15 cellular contexts compared by ENCODE assay signal in the genomic region with DNA sequence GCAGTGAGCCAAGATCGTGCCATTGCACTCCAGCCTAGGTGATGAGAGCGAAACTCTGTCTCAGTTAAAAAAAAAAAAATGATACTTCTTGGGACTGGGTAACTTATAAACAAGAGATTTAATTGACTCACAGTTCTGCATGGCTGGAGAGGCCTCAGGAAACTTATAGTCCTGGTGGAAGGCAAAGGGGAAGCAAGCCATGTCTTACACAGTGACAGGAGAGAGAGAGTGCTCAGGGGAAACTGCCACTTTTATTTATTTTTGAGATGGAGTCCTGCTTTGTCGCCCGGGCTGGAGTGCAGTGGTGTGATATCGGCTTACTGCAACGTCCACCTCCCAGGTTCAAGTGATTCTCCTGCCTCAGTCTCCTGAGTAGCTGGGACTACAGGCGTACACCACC. TPM values are rescaled to one million over a fixed set of nuclear protein-coding genes. Genes with fewer than 3 reads are reported as not detected.
DNase-seq lines count a peak whose midpoint lies in the region; ATAC-seq and TF ChIP-seq lines count a peak whose summit lies in the region.
"Had no signal": no experiment of that assay in that cellular context is flagged by ENCODE, and none has a peak within 500 bp of the region (broad histone marks: within the 10 kb centered on the region; RNA-seq: fewer than 3 reads in every experiment).

No MANE protein-coding gene starts in this region.

- no peaks in the 10 kb centered on the region for H3K27me3 ChIP-seq in BLaER1 treated with 17β-estradiol and CSF1 and Interleukin-3, amounts not matched to agents 10 nM and 100 nM
- H3K27me3 ChIP-seq in left lung = peaks cover 0 to 7% of the 10 kb centered on the region in 2 donors
- H3K27me3 ChIP-seq: cardiac muscle cell had no signal

- H3K36me3 Mint-ChIP-seq in Calu3 (ENCODE audit: insufficient read depth, unreplicated experiment) = peaks cover 83% of the 10 kb centered on the region
- peaks cover 2% of the 10 kb centered on the region for H3K36me3 Mint-ChIP-seq in T-helper 17 cell (ENCODE audit: low read depth)

- peak overlapping the region in 9 of 11 experiments; percentile 79 to 92 (median 89); a peak in 14 of 22 replicates for H3K9ac ChIP-seq in BLaER1 treated with 17β-estradiol and CSF1 and Interleukin-3, amounts not matched to agents 10 nM and 100 nM

- H3K4me1 ChIP-seq in BLaER1 treated with 17β-estradiol and CSF1 and Interleukin-3, amounts not matched to agents 10 nM and 100 nM = peaks cover 39 to 60% (median 49%) of the 10 kb centered on the region in 10 experiments
- peaks cover 7 to 36% of the 10 kb centered on the region in 2 donors for H3K4me1 ChIP-seq in left lung

- H3K27ac Mint-ChIP-seq in Calu3 (ENCODE audit: unreplicated experiment) = peak overlapping the region; percentile 91
- H3K27ac Mint-ChIP-seq in T-helper 17 cell = peak overlapping the region; percentile 8

- intact Hi-C loops in Calu3 (cut with micrococcal nuclease; ENCODE audit: unreplicated experiment) = no loop called here
- intact Hi-C loops in left lung (cut with DNase I) = no loop called here
- intact Hi-C loops in Right ventricle myocardium superior (cut with DNase I) = no loop called here

- H3K27ac ChIP-seq in BLaER1 treated with 17β-estradiol and CSF1 and Interleukin-3, amounts not matched to agents 10 nM and 100 nM = peak overlapping the region in 7 of 11 experiments; percentile 83 to 93 (median 88); a peak in 10 of 22 replicates
- H3K27ac ChIP-seq in left lung = no peak overlapping the region
- H3K27ac ChIP-seq: C4-2B, cardiac muscle cell, dorsolateral prefrontal cortex had no signal

- no TSS peak for BruUV-seq in Calu3 (replicated peaks; lab: Mats Ljungman, UMichigan)

- CTCF ChIA-PET in Calu3 (lab: Charles Lee) = no interaction called here

- H3K27me3 Mint-ChIP-seq in Calu3 (ENCODE audit: unreplicated experiment) (no peaks in the 10 kb centered on the region), T-helper 17 cell (no peaks in the 10 kb centered on the region)

- no peak for TF ChIP-seq CTCF in Calu3 (IDR thresholded peaks at IDR 0.05; ENCODE audit: unreplicated experiment)
- no peak for TF ChIP-seq CTCF in left lung (IDR thresholded peaks at IDR 0.05)

- H4K20me1 ChIP-seq in BLaER1 treated with 17β-estradiol and CSF1 and Interleukin-3, amounts not matched to agents 10 nM and 100 nM = peaks cover 7 to 64% (median 16%) of the 10 kb centered on the region in 11 experiments; a peak in 15 of 22 replicates

- H3K9me3 ChIP-seq in BLaER1 treated with 17β-estradiol and CSF1 and Interleukin-3, amounts not matched to agents 10 nM and 100 nM (replicated peaks in 1 of 11) = no peaks in the 10 kb centered on the region
- H3K9me3 ChIP-seq in T-helper 17 cell (ENCODE audit: control insufficient read depth, low read length, poor library complexity, severe bottlenecking) (no peaks in the 10 kb centered on the region), left lung (no peaks in the 10 kb centered on the region)

- H3K4me3 ChIP-seq in BLaER1 treated with 17β-estradiol and CSF1 and Interleukin-3, amounts not matched to agents 10 nM and 100 nM = peak overlapping the region in 6 of 10 experiments; percentile 77 to 85 (median 82); a peak in 7 of 20 replicates
- no peak overlapping the region for H3K4me3 ChIP-seq in left lung
- H3K4me3 ChIP-seq: cardiac muscle cell had no signal

- no peak for ATAC-seq in T-helper 17 cell
- ATAC-seq in left lung = no peak
- ATAC-seq in Right ventricle myocardium superior (ENCODE audit: poor library complexity) = no peak
- ATAC-seq: esophagus mucosa, HCT116 had no signal

- DNase-seq in Calu3 (no peak), T-helper 17 cell (no peak), kidney tubule cell (ENCODE audit: low spot score) (peak; percentile 53), left lung (no peak), NCI-H1417 treated with DMSO at 0.1 percent for 48 hours (lab: John Stamatoyannopoulos, UW) (no peak), COLO829 (ENCODE audit: low spot score) (no peak), Right ventricle myocardium superior (no peak)
- DNase-seq: dorsolateral prefrontal cortex, trophoblast cell had no signal

- H3K4me2 ChIP-seq in BLaER1 treated with 17β-estradiol and CSF1 and Interleukin-3, amounts not matched to agents 10 nM and 100 nM = peak overlapping the region; percentile 88 to 99 (median 98)

- H3K36me3 ChIP-seq in BLaER1 treated with 17β-estradiol and CSF1 and Interleukin-3, amounts not matched to agents 10 nM and 100 nM = peaks cover 23 to 69% (median 53%) of the 10 kb centered on the region in 11 experiments; a peak in 21 of 22 replicates
- H3K36me3 ChIP-seq in left lung = peaks cover 0 to 41% of the 10 kb centered on the region in 2 donors
- H3K36me3 ChIP-seq: cardiac muscle cell had no signal

- peaks cover 24% of the 10 kb centered on the region for H3K4me1 Mint-ChIP-seq in Calu3 (ENCODE audit: low read depth, unreplicated experiment)
- peaks cover 20% of the 10 kb centered on the region for H3K4me1 Mint-ChIP-seq in T-helper 17 cell

- peak overlapping the region; percentile 98 for H3K4me3 Mint-ChIP-seq in Calu3 (ENCODE audit: low read depth, unreplicated experiment)
- peak overlapping the region; percentile 90 for H3K4me3 Mint-ChIP-seq in T-helper 17 cell

- H3K9me3 Mint-ChIP-seq in Calu3 (ENCODE audit: low read depth, unreplicated experiment) = no peaks in the 10 kb centered on the region

RNA-seq across cellular contexts. Expression of gene SDF2L1, which starts 8.2 kb away (rescaled TPM):
- 87.0 and 88.2 TPM in 2 replicates for total RNA-seq in Calu3 (2022)
- 10 to 100 TPM; 25.6 to 30.1 TPM for total RNA-seq in T-helper 17 cell
- 10 to 100 TPM; 47.2 to 82.1 TPM for total RNA-seq in left lung
- total RNA-seq in Right ventricle myocardium superior = 20.4 TPM

RNA-seq across cellular contexts. Expression of gene PPIL2, which starts 15.5 kb away (rescaled TPM):
- total RNA-seq in Calu3 (2022) = 46.9 and 50.5 TPM in 2 replicates
- 10 to 100 TPM; 59.4 to 69.3 TPM for total RNA-seq in T-helper 17 cell
- 10 to 100 TPM; 34.1 to 38.0 TPM for total RNA-seq in left lung
- total RNA-seq in Right ventricle myocardium superior = 22.5 TPM

RNA-seq across cellular contexts. Expression of gene CCDC116, which starts 17.7 kb away (rescaled TPM):
- total RNA-seq in Calu3 (2022) (0.17 TPM in 1 of 2 replicates, not detected in the other), T-helper 17 cell (under 1 TPM in 1 of 2 donors, not detected in 1; 0.13 TPM), left lung (1 to 10 TPM in 1 of 2 donors, under 1 TPM in 1; 0.26 to 1.1 TPM), Right ventricle myocardium superior (0.24 TPM)
- total RNA-seq: esophagus mucosa, lung microvascular endothelial cell had no signal

RNA-seq across cellular contexts. Expression of gene YDJC, which starts 20.5 kb away (rescaled TPM):
- total RNA-seq in Calu3 (2022) (57.9 and 64.2 TPM in 2 replicates), T-helper 17 cell (10 to 100 TPM; 28.3 to 31.0 TPM), left lung (10 to 100 TPM; 13.1 to 17.2 TPM), Right ventricle myocardium superior (4.5 TPM)

Comparison
In these comparisons a context has a peak if more than half of its experiments do, and no peak if none do; other contexts are left out.
1. H3K27ac ChIP-seq: peak in BLaER1 treated with 17β-estradiol and CSF1 and Interleukin-3, amounts not matched to agents 10 nM and 100 nM (7 of 11); none in left lung (0 of 2).
2. H3K4me3 ChIP-seq: peak in BLaER1 treated with 17β-estradiol and CSF1 and Interleukin-3, amounts not matched to agents 10 nM and 100 nM (6 of 10); none in left lung (0 of 2).